In the genomic region with DNA sequence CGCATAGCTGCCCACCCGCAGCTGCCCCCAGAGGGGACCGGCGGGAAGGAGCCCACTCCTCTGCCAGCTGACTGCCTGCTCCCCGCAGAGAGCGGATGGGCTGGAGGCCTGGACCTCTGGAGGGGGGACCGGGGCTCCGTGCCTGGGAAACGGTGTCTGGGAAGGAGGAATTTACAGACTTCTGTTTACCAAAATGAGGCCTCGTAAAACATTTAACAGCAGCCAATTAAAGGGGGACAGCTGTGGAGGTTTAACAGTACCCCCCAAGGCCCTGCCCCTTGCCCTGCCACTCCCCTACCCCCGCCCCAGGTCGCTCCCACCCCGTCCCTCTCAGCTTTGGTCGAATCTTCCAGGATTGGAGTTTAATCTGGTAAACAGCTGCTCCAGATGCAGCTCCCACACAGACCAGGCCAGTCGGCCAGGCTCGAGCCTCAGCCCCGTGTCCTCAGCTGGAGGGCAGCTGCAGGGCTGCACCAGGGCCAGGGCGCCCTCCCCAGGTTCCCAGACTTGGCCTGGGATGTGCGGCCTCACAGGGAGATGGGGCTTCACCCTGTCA, we compare ENCODE assay signal across 14 cellular contexts. TPM values are rescaled to one million over a fixed set of nuclear protein-coding genes. Genes with fewer than 3 reads are reported as not detected.
DNase-seq lines count a peak whose midpoint lies in the region; ATAC-seq and TF ChIP-seq lines count a peak whose summit lies in the region.
"Had no signal": no experiment of that assay in that cellular context is flagged by ENCODE, and none has a peak within 500 bp of the region (broad histone marks: within the 10 kb centered on the region; RNA-seq: fewer than 3 reads in every experiment).

No MANE protein-coding gene starts in this region.

- CTCF ChIA-PET in Panc1 (lab: Charles Lee), result interaction anchor here (0.6 kb wide), 3 partner anchors 25 to 46 kb away, joined by 6 to 9 read pairs (median 8); no protein-coding TSS in a partner anchor
- CTCF ChIA-PET in CD4-positive, alpha-beta memory T cell (lab: Charles Lee; ENCODE audit: partially characterized antibody), result no interaction called here

- in situ Hi-C loops in Panc1 (cut with HindIII; ENCODE audit: low pct_unique_long_range_greater_than_20kb, low sequenced_read_pairs), result no loop called here

- no peaks in the 10 kb centered on the region for H3K9me3 Mint-ChIP-seq in CD4-positive, alpha-beta memory T cell
- H3K9me3 Mint-ChIP-seq: activated T-cell treated with anti-CD3 and anti-CD28 coated beads, Interleukin-2, amount 50 U/mL, for 72 hours; stimulated activated naive CD8-positive, alpha-beta T cell treated with anti-CD3 and anti-CD28 coated beads, Interleukin-15, amount 100 ng/mL, for 72 hours had no signal

- 62 to 72% (median 66%) methylated on average over 18 to 19 of the region's 19 CpGs for WGBS in psoas muscle, 3 donors

- peaks cover 2% of the 10 kb centered on the region for H3K36me3 Mint-ChIP-seq in T-helper 17 cell (ENCODE audit: low read depth)
- H3K36me3 Mint-ChIP-seq in CD4-positive, alpha-beta memory T cell, result no peaks in the 10 kb centered on the region

- no peak overlapping the region for H3K4me3 Mint-ChIP-seq in T-helper 17 cell
- H3K4me3 Mint-ChIP-seq in CD4-positive, alpha-beta memory T cell, result no peak overlapping the region
- H3K4me3 Mint-ChIP-seq: activated T-cell treated with anti-CD3 and anti-CD28 coated beads, Interleukin-2, amount 50 U/mL, for 72 hours; stimulated activated naive CD8-positive, alpha-beta T cell treated with anti-CD3 and anti-CD28 coated beads, Interleukin-15, amount 100 ng/mL, for 72 hours had no signal

- peaks cover 73% of the 10 kb centered on the region for H3K4me1 ChIP-seq in Panc1 (ENCODE audit: control insufficient read depth, insufficient read depth, low read length)
- peaks cover 17% of the 10 kb centered on the region for H3K4me1 ChIP-seq in psoas muscle
- H3K4me1 ChIP-seq in CD4-positive, alpha-beta memory T cell (ENCODE audit: insufficient read depth, low read length), result no peaks in the 10 kb centered on the region

- DNase-seq in Panc1 (ENCODE audit: low read depth, low spot score) (no peak), left cardiac atrium (no peak), psoas muscle (peak; percentile 59 to 79), T-helper 17 cell (no peak), cortex of kidney (lab: John Stamatoyannopoulos, UW) (no peak)
- DNase-seq in CD4-positive, alpha-beta memory T cell, result no peak
- DNase-seq: activated CD4-positive, alpha-beta T cell treated with anti-CD3 and anti-CD28 coated beads for 1 hour; activated T-cell treated with anti-CD3 and anti-CD28 coated beads, Interleukin-2, amount 50 U/mL, for 72 hours; brain microvascular endothelial cell; occipital lobe; stimulated activated CD4-positive, alpha-beta T cell treated with anti-CD3 and anti-CD28 coated beads, Interleukin-4, amount 100 ng/mL, for 24 hours; stimulated activated naive CD8-positive, alpha-beta T cell treated with anti-CD3 and anti-CD28 coated beads, Interleukin-15, amount 100 ng/mL, for 72 hours had no signal

- no peaks in the 10 kb centered on the region for H3K36me3 ChIP-seq in Panc1 (ENCODE audit: control insufficient read depth, insufficient read depth, low read length)
- H3K36me3 ChIP-seq in psoas muscle (ENCODE audit: insufficient read depth in 1 of 2, low read depth in 1 of 2), result no peaks in the 10 kb centered on the region
- no peaks in the 10 kb centered on the region for H3K36me3 ChIP-seq in CD4-positive, alpha-beta memory T cell (ENCODE audit: insufficient read depth, low read length)
- H3K36me3 ChIP-seq: brain microvascular endothelial cell had no signal

- H3K4me3 ChIP-seq in Panc1 (ENCODE audit: low read depth in 2 of 2, low read length in 2 of 2), result no peak overlapping the region
- H3K4me3 ChIP-seq in psoas muscle, result no peak overlapping the region
- no peak overlapping the region for H3K4me3 ChIP-seq in CD4-positive, alpha-beta memory T cell (ENCODE audit: low read length in 2 of 2)

- TF ChIP-seq CTCF in 22Rv1 (IDR thresholded peaks at IDR 0.05), result no peak
- TF ChIP-seq CTCF in Panc1 (IDR thresholded peaks at IDR 0.05), result no peak; the same call in 1 of the 2 replicates
- no peak for TF ChIP-seq CTCF in psoas muscle (IDR thresholded peaks at IDR 0.05)

- peak; percentile 49 for ATAC-seq in Panc1
- peak; percentile 62 to 72 for ATAC-seq in left cardiac atrium
- peak; percentile 28 to 57 (median 50) for ATAC-seq in psoas muscle
- ATAC-seq in T-helper 17 cell, result no peak
- no peak for ATAC-seq in HG02798 (IDR thresholded peaks at IDR 0.05; ENCODE audit: poor library complexity, unreplicated experiment)
- ATAC-seq: activated T-cell treated with anti-CD3 and anti-CD28 coated beads, Interleukin-2, amount 50 U/mL, for 72 hours; stimulated activated naive CD8-positive, alpha-beta T cell treated with anti-CD3 and anti-CD28 coated beads, Interleukin-15, amount 100 ng/mL, for 72 hours had no signal

- intact Hi-C loops in Panc1 (cut with micrococcal nuclease; ENCODE audit: unreplicated experiment), result no loop called here
- intact Hi-C loops in left cardiac atrium (cut with DNase I), result no loop called here
- intact Hi-C loops in psoas muscle (cut with DNase I), result no loop called here
- intact Hi-C loops in CD4-positive, alpha-beta memory T cell (cut with micrococcal nuclease), result no loop called here

- H3K9me3 ChIP-seq in Panc1 (ENCODE audit: control insufficient read depth, insufficient read depth, low read depth, low read length) (no peaks in the 10 kb centered on the region), psoas muscle (no peaks in the 10 kb centered on the region), T-helper 17 cell (ENCODE audit: control insufficient read depth, low read length, poor library complexity, severe bottlenecking) (no peaks in the 10 kb centered on the region)
- no peaks in the 10 kb centered on the region for H3K9me3 ChIP-seq in CD4-positive, alpha-beta memory T cell (ENCODE audit: control insufficient read depth in 1 of 2, low read length in 2 of 2)

- H3K4me1 Mint-ChIP-seq in T-helper 17 cell, result no peaks in the 10 kb centered on the region
- no peaks in the 10 kb centered on the region for H3K4me1 Mint-ChIP-seq in CD4-positive, alpha-beta memory T cell

- H3K27ac Mint-ChIP-seq in T-helper 17 cell, result no peak overlapping the region
- H3K27ac Mint-ChIP-seq in CD4-positive, alpha-beta memory T cell, result no peak overlapping the region
- H3K27ac Mint-ChIP-seq: activated T-cell treated with anti-CD3 and anti-CD28 coated beads, Interleukin-2, amount 50 U/mL, for 72 hours; stimulated activated naive CD8-positive, alpha-beta T cell treated with anti-CD3 and anti-CD28 coated beads, Interleukin-15, amount 100 ng/mL, for 72 hours had no signal

- POLR2A ChIA-PET in Panc1 (lab: Charles Lee), result no interaction called here
- POLR2A ChIA-PET in CD4-positive, alpha-beta memory T cell (lab: Charles Lee; ENCODE audit: partially characterized antibody), result no interaction called here

- H3K27me3 ChIP-seq in Panc1 (ENCODE audit: control insufficient read depth, insufficient read depth, low read length) (no peaks in the 10 kb centered on the region), psoas muscle (ENCODE audit: insufficient read depth in 3 of 3, low read length in 2 of 3) (no peaks in the 10 kb centered on the region)
- H3K27me3 ChIP-seq in CD4-positive, alpha-beta memory T cell (ENCODE audit: insufficient read depth, low read length), result peaks cover 4% of the 10 kb centered on the region
- H3K27me3 ChIP-seq: brain microvascular endothelial cell had no signal

- peak overlapping the region; percentile 12; the same call in 1 of the 2 replicates for H3K27ac ChIP-seq in 22Rv1
- peak overlapping the region; percentile 73 for H3K27ac ChIP-seq in Panc1 (ENCODE audit: low read length)
- H3K27ac ChIP-seq in psoas muscle, result peak overlapping the region; percentile 71
- H3K27ac ChIP-seq in CD4-positive, alpha-beta memory T cell (ENCODE audit: low read depth, low read length), result no peak overlapping the region
- H3K27ac ChIP-seq: brain microvascular endothelial cell had no signal

- no TSS peak for BruUV-seq in Panc1 (replicated peaks; lab: Mats Ljungman, UMichigan)

- H3K27me3 Mint-ChIP-seq in T-helper 17 cell, result no peaks in the 10 kb centered on the region
- peaks cover 4 to 9% of the 10 kb centered on the region in 2 donors for H3K27me3 Mint-ChIP-seq in CD4-positive, alpha-beta memory T cell

RNA-seq across cellular contexts. Expression of a gene that starts 41.1 kb away (rescaled TPM):
- total RNA-seq in Panc1 (2021; ENCODE audit: unreplicated experiment) (77.4 TPM), left cardiac atrium (1 to 10 TPM; 8.3 to 9.9 TPM), psoas muscle (10 to 100 TPM in 1 of 4 donors, 1 to 10 TPM in 3; 6.0 to 10.7 (median 7.7) TPM), T-helper 17 cell (under 1 TPM; 0.22 to 0.29 TPM)
- 129 TPM for polyA plus RNA-seq in Panc1 (2012; ENCODE audit: insufficient read length)
- polyA plus RNA-seq in psoas muscle, result 1 to 10 TPM; 2.8 to 6.6 (median 4.1) TPM
- total RNA-seq in CD4-positive, alpha-beta memory T cell, result not detected
- not detected for polyA plus RNA-seq in CD4-positive, alpha-beta memory T cell

Comparison
In these comparisons a context has a peak if more than half of its experiments do, and no peak if none do; other contexts are left out.
1. ATAC-seq: peak in Panc1 (single experiment), left cardiac atrium (2 of 2) and psoas muscle (4 of 4); none in T-helper 17 cell (single experiment) and HG02798 (single experiment).
2. DNase-seq: peak in psoas muscle (2 of 2); none in Panc1 (single experiment), left cardiac atrium (single experiment), T-helper 17 cell (0 of 3), cortex of kidney (single experiment) and CD4-positive, alpha-beta memory T cell (0 of 5).
3. RNA of a gene that starts 41.1 kb away (total RNA-seq): 77.4 TPM in Panc1 (single experiment), 8.3 to 9.9 TPM in left cardiac atrium and 6.0 to 10.7 TPM in psoas muscle; 0.22 to 0.29 TPM in T-helper 17 cell and not detected in CD4-positive, alpha-beta memory T cell; every median in the first group is over 4 times any median in the second.